Comparison of ENCODE assay signal across 27 cellular contexts in the genomic region with DNA sequence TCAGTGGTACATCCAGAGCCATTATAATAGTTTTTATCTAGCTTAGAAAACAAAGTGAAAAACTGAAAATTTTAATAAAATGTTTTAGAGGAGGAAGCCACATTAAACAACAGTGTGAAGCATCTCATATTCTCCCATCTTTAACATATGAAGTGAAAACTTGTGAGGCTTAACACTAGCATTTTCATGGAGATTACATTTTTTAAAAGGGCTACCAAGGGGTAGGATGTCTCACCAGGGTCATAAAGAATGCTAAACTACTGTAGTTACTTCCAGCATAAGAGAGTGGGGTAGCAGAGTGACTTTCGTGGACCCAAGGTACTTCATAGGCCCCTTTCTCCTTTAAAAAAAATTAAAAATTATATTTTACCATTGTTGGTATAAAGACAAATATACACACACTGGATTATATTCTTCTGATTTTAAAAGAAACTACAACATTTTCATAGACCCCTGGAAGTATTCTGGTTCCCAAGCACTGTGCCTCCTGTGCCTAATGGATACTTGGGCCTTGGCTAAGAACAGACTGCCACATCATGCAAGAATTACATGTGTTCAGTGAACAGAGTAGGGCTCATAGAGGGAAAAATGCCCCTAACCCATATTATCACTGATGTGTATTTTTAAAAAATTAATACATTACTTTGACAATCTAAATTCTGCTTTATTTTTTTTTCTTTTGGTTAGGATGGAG.
"Had no signal": no experiment of that assay in that cellular context is flagged by ENCODE, and none has a peak within 500 bp of the region (broad histone marks: within the 10 kb centered on the region; RNA-seq: fewer than 3 reads in every experiment).

No MANE protein-coding gene starts in this region.

- H3K36me3 ChIP-seq: esophagus muscularis mucosa, gastroesophageal sphincter, heart left ventricle, pancreas, suprapubic skin, vagina had no signal

- H3K4me3 ChIP-seq: coronary artery, esophagus muscularis mucosa, gastroesophageal sphincter, heart left ventricle, hepatocyte, lung, pancreas, smooth muscle cell, suprapubic skin, vagina had no signal

- H3K79me2 ChIP-seq: hepatocyte had no signal

- H3K27me3 ChIP-seq: esophagus muscularis mucosa, foreskin keratinocyte, gastroesophageal sphincter, heart left ventricle, hepatocyte, pancreas, suprapubic skin, vagina had no signal

- H3K27ac Mint-ChIP-seq: memory B cell, natural killer cell, progenitor cell of endocrine pancreas had no signal

- H3K9me3 ChIP-seq: esophagus muscularis mucosa, gastroesophageal sphincter, heart left ventricle, pancreas, suprapubic skin, vagina had no signal

- H3K27me3 Mint-ChIP-seq: memory B cell; progenitor cell of endocrine pancreas; stimulated activated naive CD8-positive, alpha-beta T cell treated with anti-CD3 and anti-CD28 coated beads, Interleukin-15, amount 100 ng/mL, for 72 hours had no signal

- FAIRE-seq: endothelial cell of umbilical vein, pancreas had no signal

- H3K27ac ChIP-seq: coronary artery, esophagus muscularis mucosa, foreskin keratinocyte, gastroesophageal sphincter, heart left ventricle, hepatocyte, pancreas, suprapubic skin, vagina had no signal

- H2AFZ ChIP-seq: hepatocyte had no signal

- H3K9me3 Mint-ChIP-seq: memory B cell; natural killer cell; stimulated activated naive CD8-positive, alpha-beta T cell treated with anti-CD3 and anti-CD28 coated beads, Interleukin-15, amount 100 ng/mL, for 72 hours had no signal

- H3K4me3 Mint-ChIP-seq: memory B cell; natural killer cell; stimulated activated naive CD8-positive, alpha-beta T cell treated with anti-CD3 and anti-CD28 coated beads, Interleukin-15, amount 100 ng/mL, for 72 hours had no signal

- H3K4me2 ChIP-seq: hepatocyte, smooth muscle cell had no signal

- H3K4me1 Mint-ChIP-seq: memory B cell; natural killer cell; stimulated activated naive CD8-positive, alpha-beta T cell treated with anti-CD3 and anti-CD28 coated beads, Interleukin-15, amount 100 ng/mL, for 72 hours had no signal

- DNase-seq: dermis blood vessel endothelial cell; effector memory CD4-positive, alpha-beta T cell; foreskin keratinocyte; heart left ventricle; kidney; natural killer cell; pancreas; stimulated activated CD4-positive, alpha-beta T cell treated with anti-CD3 and anti-CD28 coated beads, Interleukin-12 subunit alpha, Interleukin-12 subunit beta, amount 100 ng/mL, for 4 hours; stimulated activated CD4-positive, alpha-beta T cell treated with anti-CD3 and anti-CD28 coated beads, Interleukin-1b, Interleukin-23, amount 100 ng/mL, for 48 hours; stimulated activated CD4-positive, alpha-beta T cell treated with anti-CD3 and anti-CD28 coated beads, Interleukin-4, amount 100 ng/mL, for 1 hour; stimulated activated CD8-positive, alpha-beta memory T cell treated with anti-CD3 and anti-CD28 coated beads, Interleukin-4, amount 100 ng/mL, for 48 hours; stimulated activated naive CD4-positive, alpha-beta T cell; stimulated activated naive CD8-positive, alpha-beta T cell treated with anti-CD3 and anti-CD28 coated beads, Interleukin-15, amount 100 ng/mL, for 72 hours; trophoblast cell had no signal

- H3K36me3 Mint-ChIP-seq: memory B cell, natural killer cell had no signal

- ATAC-seq: foreskin keratinocyte; gastroesophageal sphincter; heart left ventricle; left lobe of liver; natural killer cell; pancreas; sciatic nerve; stimulated activated naive CD8-positive, alpha-beta T cell treated with anti-CD3 and anti-CD28 coated beads, Interleukin-15, amount 100 ng/mL, for 72 hours had no signal

- H3K4me1 ChIP-seq: esophagus muscularis mucosa, foreskin keratinocyte, gastroesophageal sphincter, heart left ventricle, pancreas, suprapubic skin, vagina had no signal
